ENCODE assay signal across 9 cellular contexts in the genomic region with DNA sequence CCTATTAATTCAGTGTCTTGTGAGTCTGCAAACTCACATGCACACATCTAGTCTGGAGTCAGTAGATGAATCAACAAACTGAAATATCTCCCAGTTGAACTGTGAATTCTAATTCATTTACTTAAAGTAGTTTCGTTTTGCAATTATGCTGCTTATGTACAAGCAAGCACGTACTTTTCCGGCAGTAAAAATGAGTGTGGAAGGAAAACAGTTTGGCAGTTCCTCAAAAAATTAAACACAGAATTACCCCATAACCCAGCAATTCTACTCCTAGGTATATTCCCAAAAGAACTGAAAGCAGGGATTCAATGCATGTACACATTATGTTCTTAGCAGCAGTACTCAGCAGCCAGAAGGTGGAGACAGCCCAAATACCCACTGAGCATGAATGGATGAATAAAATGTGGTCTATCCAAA. TPM values are rescaled to one million over a fixed set of nuclear protein-coding genes. Genes with fewer than 3 reads are reported as not detected.
DNase-seq lines count a peak whose midpoint lies in the region; ATAC-seq and TF ChIP-seq lines count a peak whose summit lies in the region.
"Had no signal": no experiment of that assay in that cellular context is flagged by ENCODE, and none has a peak within 500 bp of the region (broad histone marks: within the 10 kb centered on the region; RNA-seq: fewer than 3 reads in every experiment).

No MANE protein-coding gene starts in this region.

- peak overlapping the region; percentile 4 for H3K4me3 Mint-ChIP-seq in activated CD8-positive, alpha-beta memory T cell treated with anti-CD3 and anti-CD28 coated beads, Interleukin-2, amount 10 ng/mL, durations not matched to agents 7 days and 5 days
- peak overlapping the region; percentile 57 for H3K4me3 Mint-ChIP-seq in T-helper 17 cell
- H3K4me3 Mint-ChIP-seq in stimulated activated naive CD8-positive, alpha-beta T cell treated with anti-CD3 and anti-CD28 coated beads, Interleukin-15, amount 100 ng/mL, for 72 hours = peak overlapping the region; percentile 21 to 28

- peaks cover 15% of the 10 kb centered on the region for H3K36me3 Mint-ChIP-seq in activated CD8-positive, alpha-beta memory T cell treated with anti-CD3 and anti-CD28 coated beads, Interleukin-2, amount 10 ng/mL, durations not matched to agents 7 days and 5 days
- H3K36me3 Mint-ChIP-seq in T-helper 17 cell (ENCODE audit: low read depth) = no peaks in the 10 kb centered on the region

- peak overlapping the region; percentile 64 for H3K27ac Mint-ChIP-seq in activated CD8-positive, alpha-beta memory T cell treated with anti-CD3 and anti-CD28 coated beads, Interleukin-2, amount 10 ng/mL, durations not matched to agents 7 days and 5 days
- H3K27ac Mint-ChIP-seq in T-helper 17 cell = peak overlapping the region; percentile 53
- peak overlapping the region; percentile 71 to 89 for H3K27ac Mint-ChIP-seq in stimulated activated naive CD8-positive, alpha-beta T cell treated with anti-CD3 and anti-CD28 coated beads, Interleukin-15, amount 100 ng/mL, for 72 hours

- peak overlapping the region in 1 of 2 donors; percentile 19 for H3K4me3 ChIP-seq in foreskin fibroblast (ENCODE audit: low read depth in 1 of 2, low read length in 2 of 2)

- H3K9me3 Mint-ChIP-seq in activated CD8-positive, alpha-beta memory T cell treated with anti-CD3 and anti-CD28 coated beads, Interleukin-2, amount 10 ng/mL, durations not matched to agents 7 days and 5 days (ENCODE audit: low read depth) = no peaks in the 10 kb centered on the region
- H3K9me3 Mint-ChIP-seq in stimulated activated naive CD8-positive, alpha-beta T cell treated with anti-CD3 and anti-CD28 coated beads, Interleukin-15, amount 100 ng/mL, for 72 hours = no peaks in the 10 kb centered on the region

- H3K9me3 ChIP-seq in T-helper 17 cell (ENCODE audit: control insufficient read depth, low read length, poor library complexity, severe bottlenecking) = no peaks in the 10 kb centered on the region

- peaks cover 27% of the 10 kb centered on the region for H3K4me1 Mint-ChIP-seq in activated CD8-positive, alpha-beta memory T cell treated with anti-CD3 and anti-CD28 coated beads, Interleukin-2, amount 10 ng/mL, durations not matched to agents 7 days and 5 days
- H3K4me1 Mint-ChIP-seq in T-helper 17 cell = peaks cover 36% of the 10 kb centered on the region
- H3K4me1 Mint-ChIP-seq in stimulated activated naive CD8-positive, alpha-beta T cell treated with anti-CD3 and anti-CD28 coated beads, Interleukin-15, amount 100 ng/mL, for 72 hours = peaks cover 49% of the 10 kb centered on the region

- CTCF ChIA-PET in activated CD8-positive, alpha-beta memory T cell treated with anti-CD3 and anti-CD28 coated beads, Interleukin-2, amount 10 ng/mL, durations not matched to agents 7 days and 5 days (lab: Charles Lee) = no interaction called here

- H3K27me3 Mint-ChIP-seq in activated CD8-positive, alpha-beta memory T cell treated with anti-CD3 and anti-CD28 coated beads, Interleukin-2, amount 10 ng/mL, durations not matched to agents 7 days and 5 days = no peaks in the 10 kb centered on the region
- no peaks in the 10 kb centered on the region for H3K27me3 Mint-ChIP-seq in T-helper 17 cell
- H3K27me3 Mint-ChIP-seq in stimulated activated naive CD8-positive, alpha-beta T cell treated with anti-CD3 and anti-CD28 coated beads, Interleukin-15, amount 100 ng/mL, for 72 hours = no peaks in the 10 kb centered on the region

- TF ChIP-seq CTCF in foreskin fibroblast (IDR thresholded peaks at IDR 0.05; ENCODE audit: low read depth, low read length) = peak; percentile 31

- ATAC-seq in activated CD8-positive, alpha-beta memory T cell treated with anti-CD3 and anti-CD28 coated beads, Interleukin-2, amount 10 ng/mL, durations not matched to agents 7 days and 5 days = no peak
- ATAC-seq in T-helper 17 cell = peak; percentile 10
- no peak for ATAC-seq in stimulated activated naive CD8-positive, alpha-beta T cell treated with anti-CD3 and anti-CD28 coated beads, Interleukin-15, amount 100 ng/mL, for 72 hours
- no peak for ATAC-seq in esophagus mucosa

- DNase-seq in activated CD8-positive, alpha-beta memory T cell treated with anti-CD3 and anti-CD28 coated beads, Interleukin-2, amount 10 ng/mL, durations not matched to agents 7 days and 5 days = no peak
- DNase-seq in activated CD8-positive, alpha-beta memory T cell treated with anti-CD3 and anti-CD28 coated beads, Interleukin-2, amount 50 U/mL, for 48 hours = no peak
- no peak for DNase-seq in T-helper 17 cell
- DNase-seq in foreskin fibroblast = peak; percentile 35 to 58
- no peak for DNase-seq in stimulated activated naive CD8-positive, alpha-beta T cell treated with anti-CD3 and anti-CD28 coated beads, Interleukin-15, amount 100 ng/mL, for 72 hours
- no peak for DNase-seq in GF-D8 (lab: John Stamatoyannopoulos, UW)
- no peak for DNase-seq in D341Med (ENCODE audit: low spot score)
- DNase-seq: Kasumi-1 had no signal

RNA-seq across cellular contexts. Expression of a gene that starts 49.3 kb away (rescaled TPM):
- total RNA-seq in activated CD8-positive, alpha-beta memory T cell treated with anti-CD3 and anti-CD28 coated beads, Interleukin-2, amount 10 ng/mL, durations not matched to agents 7 days and 5 days = 100 to 1,000 TPM; 426 to 473 TPM
- total RNA-seq in T-helper 17 cell = 100 to 1,000 TPM; 236 to 255 TPM
- 148 TPM for total RNA-seq in esophagus mucosa

Comparison
In these comparisons a context has a peak if more than half of its experiments do, and no peak if none do; other contexts are left out.
1. DNase-seq: peak in foreskin fibroblast (2 of 2); none in activated CD8-positive, alpha-beta memory T cell treated with anti-CD3 and anti-CD28 coated beads, Interleukin-2, amount 10 ng/mL, durations not matched to agents 7 days and 5 days (single experiment), activated CD8-positive, alpha-beta memory T cell treated with anti-CD3 and anti-CD28 coated beads, Interleukin-2, amount 50 U/mL, for 48 hours (single experiment), T-helper 17 cell (0 of 3), stimulated activated naive CD8-positive, alpha-beta T cell treated with anti-CD3 and anti-CD28 coated beads, Interleukin-15, amount 100 ng/mL, for 72 hours (0 of 2), GF-D8 (single experiment) and D341Med (single experiment).
2. H3K4me3 Mint-ChIP-seq: peak in every context shown above with its lines; median percentile 57 in T-helper 17 cell; 24 in stimulated activated naive CD8-positive, alpha-beta T cell treated with anti-CD3 and anti-CD28 coated beads, Interleukin-15, amount 100 ng/mL, for 72 hours; 4 in activated CD8-positive, alpha-beta memory T cell treated with anti-CD3 and anti-CD28 coated beads, Interleukin-2, amount 10 ng/mL, durations not matched to agents 7 days and 5 days.
3. Peak in every context shown above with its lines, with median percentiles within 50 percentile points of each other: H3K27ac Mint-ChIP-seq.